Comparison of ENCODE assay signal across 26 cellular contexts in the genomic region with DNA sequence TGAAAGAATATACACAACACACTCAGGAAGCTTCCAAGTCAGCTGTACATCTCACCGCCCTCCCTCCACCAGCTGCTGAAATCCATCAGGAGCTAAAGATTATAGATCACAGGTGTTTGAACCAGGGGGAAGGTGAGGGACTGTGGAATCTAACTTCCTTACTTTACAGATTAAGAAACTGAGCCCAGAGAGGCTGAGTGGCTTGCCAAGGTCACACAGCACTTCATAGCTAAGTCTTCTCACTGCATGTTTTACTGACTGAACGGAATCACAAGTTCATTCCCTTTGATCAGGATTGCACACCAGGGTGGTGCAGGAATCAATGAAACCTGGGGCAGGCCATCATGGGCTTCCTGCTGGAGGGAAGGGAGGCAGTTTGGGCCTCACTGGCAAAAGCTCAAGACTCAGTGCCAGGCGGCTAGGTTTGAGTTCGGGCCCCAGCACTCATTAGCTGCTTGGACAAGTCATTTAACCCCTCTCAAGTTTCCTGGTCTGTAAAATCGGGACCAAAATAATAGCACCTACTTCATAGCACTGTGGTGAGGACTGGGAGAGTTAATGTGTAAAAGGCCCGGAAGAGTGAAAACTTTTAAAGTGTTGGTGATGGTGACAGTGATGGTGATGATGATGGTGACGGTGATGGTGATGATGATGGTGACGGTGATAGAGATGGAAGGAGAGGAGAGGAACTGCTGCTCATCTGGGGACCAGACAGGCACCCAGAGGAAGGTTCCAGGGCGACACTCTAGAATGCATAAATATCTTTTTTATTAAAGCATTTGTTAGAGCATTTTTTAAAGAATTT. TPM values are rescaled to one million over a fixed set of nuclear protein-coding genes. Genes with fewer than 3 reads are reported as not detected.
A peak's percentile ranks its signal among the peaks of the same experiment; 100 is the strongest.
DNase-seq lines count a peak whose midpoint lies in the region; ATAC-seq, FAIRE-seq and TF ChIP-seq lines count a peak whose summit lies in the region.
"Had no signal": no experiment of that assay in that cellular context is flagged by ENCODE, and none has a peak within 500 bp of the region (broad histone marks: within the 10 kb centered on the region; RNA-seq: fewer than 3 reads in every experiment).

No MANE protein-coding gene starts in this region.

- CTCF ChIA-PET in activated CD8-positive, alpha-beta memory T cell treated with anti-CD3 and anti-CD28 coated beads, Interleukin-2, amount 10 ng/mL, durations not matched to agents 7 days and 5 days (lab: Charles Lee): interaction anchor here (0.5 to 6.5 kb wide), 8 partner anchors 9 to 132 kb away, joined by 3 to 45 read pairs (median 4); no protein-coding TSS in a partner anchor
- CTCF ChIA-PET in HEK293 (lab: Yijun Ruan, JAX): interaction anchor here (0.6 to 0.7 kb wide), 2 partner anchors 20 to 336 kb away, joined by 3 read pairs; no protein-coding TSS in a partner anchor
- CTCF ChIA-PET in naive thymus-derived CD4-positive, alpha-beta T cell (lab: Charles Lee): interaction anchor here (1.3 to 2.4 kb wide), 3 partner anchors 27 to 196 kb away, joined by 5 to 11 read pairs (median 5); partner anchors contain the start of gene TMEM109

- no peak overlapping the region for H3K4me3 ChIP-seq in HEK293 (ENCODE audit: low read depth, low read length)
- peak overlapping the region; percentile 0 for H3K4me3 ChIP-seq in naive thymus-derived CD4-positive, alpha-beta T cell (ENCODE audit: low read length)
- H3K4me3 ChIP-seq in small intestine (ENCODE audit: low read depth in 1 of 2, low read length in 2 of 2): no peak overlapping the region
- H3K4me3 ChIP-seq: coronary artery, heart left ventricle, spleen, upper lobe of left lung had no signal

- no peaks in the 10 kb centered on the region for H3K27me3 ChIP-seq in naive thymus-derived CD4-positive, alpha-beta T cell (ENCODE audit: control insufficient read depth in 2 of 2, insufficient read depth in 2 of 2, low read length in 2 of 2)
- H3K27me3 ChIP-seq in small intestine (ENCODE audit: control insufficient read depth in 2 of 2, insufficient read depth in 2 of 2, low read length in 2 of 2): no peaks in the 10 kb centered on the region
- H3K27me3 ChIP-seq: heart left ventricle, spleen, upper lobe of left lung had no signal

- POLR2A ChIA-PET in HEK293 (lab: Yijun Ruan, JAX): no interaction called here
- POLR2A ChIA-PET in naive thymus-derived CD4-positive, alpha-beta T cell (lab: Charles Lee): interaction anchor here (0.6 to 12.0 kb wide), 20 partner anchors 8 to 195 kb away, joined by 3 to 113 read pairs (median 4); partner anchors contain the start of gene CD5

- H3K27ac ChIP-seq in HEK293 (ENCODE audit: extremely low read depth, low read depth, low read length): no peak overlapping the region
- H3K27ac ChIP-seq in naive thymus-derived CD4-positive, alpha-beta T cell (ENCODE audit: low read depth, low read length): peak overlapping the region; percentile 78
- H3K27ac ChIP-seq in small intestine (ENCODE audit: low read depth in 1 of 2, low read length in 1 of 2): no peak overlapping the region
- H3K27ac ChIP-seq: coronary artery, RWPE1 had no signal

- H3K27ac Mint-ChIP-seq in activated CD8-positive, alpha-beta memory T cell treated with anti-CD3 and anti-CD28 coated beads, Interleukin-2, amount 10 ng/mL, durations not matched to agents 7 days and 5 days: peak overlapping the region; percentile 79
- peak overlapping the region; percentile 91 for H3K27ac Mint-ChIP-seq in activated T-helper 2 cell treated with anti-CD3 and anti-CD28 coated beads, Interferon-gamma antibody, Interleukin-2, Interleukin-4, amounts not matched to agents 10 μg/mL and 5 μg/mL and 100 μg/mL, durations not matched to agents 14 hours and 24 hours and 36 hours
- peak overlapping the region in 7 of 9 donors; percentile 81 to 98 (median 92) for H3K27ac Mint-ChIP-seq in naive thymus-derived CD4-positive, alpha-beta T cell
- H3K27ac Mint-ChIP-seq: HFFc6, memory B cell had no signal

- TF ChIP-seq CTCF in HEK293 (tag by site-specific recombination; IDR thresholded peaks at IDR 0.05): no peak
- TF ChIP-seq CTCF in D721Med (IDR thresholded peaks at IDR 0.05; ENCODE audit: insufficient read depth, missing control alignments): no peak

- WGBS in small intestine, 3 donors: 82 to 85% (median 82%) methylated on average over 9 of the region's 9 CpGs

- H3K4me1 ChIP-seq in HEK293 (ENCODE audit: control insufficient read depth, insufficient read depth, low read length) (no peaks in the 10 kb centered on the region), small intestine (ENCODE audit: control insufficient read depth in 2 of 2, insufficient read depth in 1 of 2, low read depth in 1 of 2, low read length in 1 of 2) (no peaks in the 10 kb centered on the region)
- H3K4me1 ChIP-seq in naive thymus-derived CD4-positive, alpha-beta T cell (ENCODE audit: control insufficient read depth in 2 of 2, insufficient read depth in 2 of 2, low read length in 2 of 2): peaks cover 68 to 97% of the 10 kb centered on the region in 2 donors

- peaks cover 52% of the 10 kb centered on the region for H3K36me3 Mint-ChIP-seq in activated CD8-positive, alpha-beta memory T cell treated with anti-CD3 and anti-CD28 coated beads, Interleukin-2, amount 10 ng/mL, durations not matched to agents 7 days and 5 days
- H3K36me3 Mint-ChIP-seq in activated T-helper 2 cell treated with anti-CD3 and anti-CD28 coated beads, Interferon-gamma antibody, Interleukin-2, Interleukin-4, amounts not matched to agents 10 μg/mL and 5 μg/mL and 100 μg/mL, durations not matched to agents 14 hours and 24 hours and 36 hours (ENCODE audit: low read depth): peaks cover 97% of the 10 kb centered on the region
- peaks cover 0 to 72% (median 29%) of the 10 kb centered on the region in 5 donors for H3K36me3 Mint-ChIP-seq in naive thymus-derived CD4-positive, alpha-beta T cell
- H3K36me3 Mint-ChIP-seq: memory B cell had no signal

- H3K9me3 Mint-ChIP-seq in activated CD8-positive, alpha-beta memory T cell treated with anti-CD3 and anti-CD28 coated beads, Interleukin-2, amount 10 ng/mL, durations not matched to agents 7 days and 5 days (ENCODE audit: low read depth): no peaks in the 10 kb centered on the region
- no peaks in the 10 kb centered on the region for H3K9me3 Mint-ChIP-seq in activated T-helper 2 cell treated with anti-CD3 and anti-CD28 coated beads, Interferon-gamma antibody, Interleukin-2, Interleukin-4, amounts not matched to agents 10 μg/mL and 5 μg/mL and 100 μg/mL, durations not matched to agents 14 hours and 24 hours and 36 hours
- no peaks in the 10 kb centered on the region for H3K9me3 Mint-ChIP-seq in naive thymus-derived CD4-positive, alpha-beta T cell
- H3K9me3 Mint-ChIP-seq: HFFc6, memory B cell had no signal

- FAIRE-seq in D721Med (lab: Jason Lieb, UNC) (no peak), small intestine (lab: Jason Lieb, UNC) (no peak)

- H3K36me3 ChIP-seq in HEK293 (ENCODE audit: control insufficient read depth in 2 of 2, insufficient read depth in 1 of 2, low read length in 2 of 2) (no peaks in the 10 kb centered on the region), small intestine (ENCODE audit: control insufficient read depth in 2 of 2, insufficient read depth in 2 of 2, low read length in 2 of 2) (no peaks in the 10 kb centered on the region)
- H3K36me3 ChIP-seq in naive thymus-derived CD4-positive, alpha-beta T cell (ENCODE audit: control insufficient read depth in 2 of 3, insufficient read depth in 3 of 3, low read length in 3 of 3): peaks cover 7 to 41% (median 13%) of the 10 kb centered on the region in 3 experiments
- H3K36me3 ChIP-seq: heart left ventricle, upper lobe of left lung had no signal

- H3K4me3 Mint-ChIP-seq in activated CD8-positive, alpha-beta memory T cell treated with anti-CD3 and anti-CD28 coated beads, Interleukin-2, amount 10 ng/mL, durations not matched to agents 7 days and 5 days: peak overlapping the region; percentile 1
- peak overlapping the region; percentile 53 for H3K4me3 Mint-ChIP-seq in activated T-helper 2 cell treated with anti-CD3 and anti-CD28 coated beads, Interferon-gamma antibody, Interleukin-2, Interleukin-4, amounts not matched to agents 10 μg/mL and 5 μg/mL and 100 μg/mL, durations not matched to agents 14 hours and 24 hours and 36 hours (ENCODE audit: low read depth)
- H3K4me3 Mint-ChIP-seq in naive thymus-derived CD4-positive, alpha-beta T cell: peak overlapping the region in 8 of 10 donors; percentile 43 to 93 (median 87)
- H3K4me3 Mint-ChIP-seq: HFFc6, memory B cell had no signal

- no peaks in the 10 kb centered on the region for H3K27me3 Mint-ChIP-seq in activated CD8-positive, alpha-beta memory T cell treated with anti-CD3 and anti-CD28 coated beads, Interleukin-2, amount 10 ng/mL, durations not matched to agents 7 days and 5 days
- H3K27me3 Mint-ChIP-seq in activated T-helper 2 cell treated with anti-CD3 and anti-CD28 coated beads, Interferon-gamma antibody, Interleukin-2, Interleukin-4, amounts not matched to agents 10 μg/mL and 5 μg/mL and 100 μg/mL, durations not matched to agents 14 hours and 24 hours and 36 hours (ENCODE audit: low read depth): no peaks in the 10 kb centered on the region
- H3K27me3 Mint-ChIP-seq in naive thymus-derived CD4-positive, alpha-beta T cell: no peaks in the 10 kb centered on the region
- H3K27me3 Mint-ChIP-seq: memory B cell had no signal

- no peak for DNase-seq in activated CD8-positive, alpha-beta memory T cell treated with anti-CD3 and anti-CD28 coated beads, Interleukin-2, amount 10 ng/mL, durations not matched to agents 7 days and 5 days
- no peak for DNase-seq in activated CD8-positive, alpha-beta memory T cell treated with anti-CD3 and anti-CD28 coated beads, Interleukin-2, amount 50 U/mL, for 4 hours
- DNase-seq in activated T-helper 2 cell treated with anti-CD3 and anti-CD28 coated beads, Interferon-gamma antibody, Interleukin-2, Interleukin-4, amounts not matched to agents 10 μg/mL and 5 μg/mL and 100 μg/mL, durations not matched to agents 14 hours and 24 hours and 36 hours (ENCODE audit: low spot score): no peak
- DNase-seq in naive thymus-derived CD4-positive, alpha-beta T cell: peak in 5 of 9 donors; percentile 46 to 53 (median 49)
- no peak for DNase-seq in ecto neural progenitor cell (ENCODE audit: low spot score)
- DNase-seq in D721Med (ENCODE audit: insufficient read length, low spot score): no peak
- DNase-seq in small intestine: no peak
- DNase-seq: EL, heart left ventricle, HFFc6, Karpas-422, left colon, NCI-H187, NCI-H526 treated with DMSO at 0.1 percent for 48 hours, occipital lobe, retina, upper lobe of left lung had no signal

- peaks cover 91% of the 10 kb centered on the region for H3K4me1 Mint-ChIP-seq in activated CD8-positive, alpha-beta memory T cell treated with anti-CD3 and anti-CD28 coated beads, Interleukin-2, amount 10 ng/mL, durations not matched to agents 7 days and 5 days
- H3K4me1 Mint-ChIP-seq in activated T-helper 2 cell treated with anti-CD3 and anti-CD28 coated beads, Interferon-gamma antibody, Interleukin-2, Interleukin-4, amounts not matched to agents 10 μg/mL and 5 μg/mL and 100 μg/mL, durations not matched to agents 14 hours and 24 hours and 36 hours (ENCODE audit: low read depth): peaks cover 90% of the 10 kb centered on the region
- peaks cover 77 to 100% (median 96%) of the 10 kb centered on the region in 7 donors for H3K4me1 Mint-ChIP-seq in naive thymus-derived CD4-positive, alpha-beta T cell

- intact Hi-C loops in activated T-helper 2 cell treated with anti-CD3 and anti-CD28 coated beads, Interferon-gamma antibody, Interleukin-2, Interleukin-4, amounts not matched to agents 10 μg/mL and 5 μg/mL and 100 μg/mL, durations not matched to agents 14 hours and 24 hours and 36 hours (cut with micrococcal nuclease): loop anchor here (1.0 to 5.0 kb wide), 5 partner anchors 19 to 198 kb away; partner anchors contain the start of genes TMEM109 and VPS37C
- intact Hi-C loops in naive thymus-derived CD4-positive, alpha-beta T cell (cut with micrococcal nuclease): loop anchor here (1.0 to 5.0 kb wide), 9 partner anchors 8 to 123 kb away; partner anchors contain the start of gene CD5 (in 2 of the 2)

- ATAC-seq in activated CD8-positive, alpha-beta memory T cell treated with anti-CD3 and anti-CD28 coated beads, Interleukin-2, amount 10 ng/mL, durations not matched to agents 7 days and 5 days: no peak
- peak; percentile 61 for ATAC-seq in naive thymus-derived CD4-positive, alpha-beta T cell
- ATAC-seq: heart left ventricle, left colon, SK-N-SH treated with all-trans-retinoic acid at 6 μM for 48 hours had no signal

- H3K9me3 ChIP-seq in HEK293 (ENCODE audit: control insufficient read depth, insufficient read depth, low read depth, low read length): no peaks in the 10 kb centered on the region
- no peaks in the 10 kb centered on the region for H3K9me3 ChIP-seq in naive thymus-derived CD4-positive, alpha-beta T cell (ENCODE audit: control insufficient read depth in 2 of 3, low read length in 3 of 3)
- no peaks in the 10 kb centered on the region for H3K9me3 ChIP-seq in small intestine (ENCODE audit: control insufficient read depth, low read depth)
- H3K9me3 ChIP-seq: heart left ventricle, spleen, upper lobe of left lung had no signal

RNA-seq across cellular contexts. Expression of gene CD5, which starts 8.2 kb away (rescaled TPM):
- 100 to 1,000 TPM; 134 to 152 TPM for total RNA-seq in activated CD8-positive, alpha-beta memory T cell treated with anti-CD3 and anti-CD28 coated beads, Interleukin-2, amount 10 ng/mL, durations not matched to agents 7 days and 5 days
- 395 and 399 TPM in 2 replicates for total RNA-seq in activated T-helper 2 cell treated with anti-CD3 and anti-CD28 coated beads, Interferon-gamma antibody, Interleukin-2, Interleukin-4, amounts not matched to agents 10 μg/mL and 5 μg/mL and 100 μg/mL, durations not matched to agents 14 hours and 24 hours and 36 hours
- total RNA-seq in naive thymus-derived CD4-positive, alpha-beta T cell: 100 to 1,000 TPM; 180 to 399 (median 224) TPM
- polyA plus RNA-seq in naive thymus-derived CD4-positive, alpha-beta T cell: 100 to 1,000 TPM; 217 to 371 TPM
- polyA plus RNA-seq in small intestine: under 1 TPM; 0.22 to 0.91 (median 0.81) TPM
- total RNA-seq: A673, HFFc6, HT-29, occipital lobe had no signal
- polyA plus RNA-seq: BJ had no signal

RNA-seq across cellular contexts. Expression of gene VPS37C, which starts 50.8 kb away (rescaled TPM):
- total RNA-seq in activated CD8-positive, alpha-beta memory T cell treated with anti-CD3 and anti-CD28 coated beads, Interleukin-2, amount 10 ng/mL, durations not matched to agents 7 days and 5 days: 1 to 10 TPM; 5.4 to 5.6 TPM
- 10.6 and 12.5 TPM in 2 replicates for total RNA-seq in activated T-helper 2 cell treated with anti-CD3 and anti-CD28 coated beads, Interferon-gamma antibody, Interleukin-2, Interleukin-4, amounts not matched to agents 10 μg/mL and 5 μg/mL and 100 μg/mL, durations not matched to agents 14 hours and 24 hours and 36 hours
- 10 to 100 TPM in 1 of 5 experiments, 1 to 10 TPM in 4; 4.1 to 12.0 (median 7.9) TPM for total RNA-seq in naive thymus-derived CD4-positive, alpha-beta T cell
- polyA plus RNA-seq in naive thymus-derived CD4-positive, alpha-beta T cell: under 1 TPM; 0.31 to 0.82 TPM
- 10 to 100 TPM; 17.8 to 31.1 (median 30.6) TPM for polyA plus RNA-seq in small intestine

Comparison
In these comparisons a context has a peak if more than half of its experiments do, and no peak if none do; other contexts are left out.
1. DNase-seq: peak in naive thymus-derived CD4-positive, alpha-beta T cell (5 of 9); none in activated CD8-positive, alpha-beta memory T cell treated with anti-CD3 and anti-CD28 coated beads, Interleukin-2, amount 10 ng/mL, durations not matched to agents 7 days and 5 days (single experiment), activated CD8-positive, alpha-beta memory T cell treated with anti-CD3 and anti-CD28 coated beads, Interleukin-2, amount 50 U/mL, for 4 hours (single experiment), activated T-helper 2 cell treated with anti-CD3 and anti-CD28 coated beads, Interferon-gamma antibody, Interleukin-2, Interleukin-4, amounts not matched to agents 10 μg/mL and 5 μg/mL and 100 μg/mL, durations not matched to agents 14 hours and 24 hours and 36 hours (single experiment), ecto neural progenitor cell (single experiment), D721Med (single experiment) and small intestine (single experiment).
2. H3K4me3 Mint-ChIP-seq: peak in every context shown above with its lines; median percentile 87 in naive thymus-derived CD4-positive, alpha-beta T cell; 53 in activated T-helper 2 cell treated with anti-CD3 and anti-CD28 coated beads, Interferon-gamma antibody, Interleukin-2, Interleukin-4, amounts not matched to agents 10 μg/mL and 5 μg/mL and 100 μg/mL, durations not matched to agents 14 hours and 24 hours and 36 hours; 1 in activated CD8-positive, alpha-beta memory T cell treated with anti-CD3 and anti-CD28 coated beads, Interleukin-2, amount 10 ng/mL, durations not matched to agents 7 days and 5 days.
3. Peak in every context shown above with its lines, with median percentiles within 50 percentile points of each other: H3K27ac Mint-ChIP-seq.